ENCODE assay signal across 8 cellular contexts in the genomic region with DNA sequence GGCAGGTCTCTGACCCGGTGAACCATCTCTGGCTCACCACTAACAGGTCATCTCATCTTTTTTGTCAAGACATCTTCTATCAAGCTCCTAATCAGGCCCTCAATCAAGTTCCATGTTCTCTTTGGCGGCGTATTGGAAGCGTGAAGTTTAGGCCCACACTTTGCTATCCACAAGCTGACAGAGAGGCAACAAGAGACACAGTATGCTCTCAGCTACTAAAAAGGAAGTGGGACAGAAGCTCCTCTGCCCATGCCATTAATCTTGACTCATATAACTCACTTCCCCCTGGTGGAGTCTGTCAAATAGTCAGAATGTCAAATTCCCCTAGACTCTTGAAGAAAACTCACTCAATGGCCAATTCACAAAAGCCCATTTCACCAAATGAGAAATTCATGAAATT.
A peak's percentile ranks its signal among the peaks of the same experiment; 100 is the strongest.
DNase-seq lines count a peak whose midpoint lies in the region; ATAC-seq and TF ChIP-seq lines count a peak whose summit lies in the region.
"Had no signal": no experiment of that assay in that cellular context is flagged by ENCODE, and none has a peak within 500 bp of the region (broad histone marks: within the 10 kb centered on the region; RNA-seq: fewer than 3 reads in every experiment).

No MANE protein-coding gene starts in this region.

- no peak overlapping the region for H3K4me3 Mint-ChIP-seq in activated naive CD8-positive, alpha-beta T cell treated with anti-CD3 and anti-CD28 coated beads, Interleukin-2, amount 10 ng/mL, durations not matched to agents 7 days and 5 days

- H3K9ac ChIP-seq in smooth muscle cell (ENCODE audit: low read depth) = no peak overlapping the region

- POLR2A ChIA-PET in activated naive CD8-positive, alpha-beta T cell treated with anti-CD3 and anti-CD28 coated beads, Interleukin-2, amount 10 ng/mL, durations not matched to agents 7 days and 5 days (lab: Charles Lee) = interaction anchor here (1.5 kb wide), 1 partner anchor 78 kb away, joined by 10 read pairs; a partner anchor contains a TSS

- 65% methylated on average over 4 of the region's 4 CpGs for WGBS in smooth muscle cell (ENCODE audit: low lambda C conversion rate)

- peaks cover 6% of the 10 kb centered on the region for H3K27me3 Mint-ChIP-seq in activated naive CD8-positive, alpha-beta T cell treated with anti-CD3 and anti-CD28 coated beads, Interleukin-2, amount 10 ng/mL, durations not matched to agents 7 days and 5 days

- peaks cover 1% of the 10 kb centered on the region for H3K36me3 Mint-ChIP-seq in activated naive CD8-positive, alpha-beta T cell treated with anti-CD3 and anti-CD28 coated beads, Interleukin-2, amount 10 ng/mL, durations not matched to agents 7 days and 5 days

- no peak overlapping the region for H3K4me3 ChIP-seq in smooth muscle cell
- H3K4me3 ChIP-seq in H7 (ENCODE audit: insufficient read depth, low read depth, low read length) = no peak overlapping the region

- peaks cover 24% of the 10 kb centered on the region for H3K4me1 Mint-ChIP-seq in activated naive CD8-positive, alpha-beta T cell treated with anti-CD3 and anti-CD28 coated beads, Interleukin-2, amount 10 ng/mL, durations not matched to agents 7 days and 5 days

- H3F3A ChIP-seq in smooth muscle cell (ENCODE audit: low read depth) = peaks cover 20% of the 10 kb centered on the region

- H2AFZ ChIP-seq in smooth muscle cell (ENCODE audit: low read depth) = no peak overlapping the region

- H3K27me3 ChIP-seq in smooth muscle cell (ENCODE audit: low read depth) (no peaks in the 10 kb centered on the region), H7 (ENCODE audit: control insufficient read depth, insufficient read depth, low read length) (no peaks in the 10 kb centered on the region)

- peak; percentile 78 for DNase-seq in HT1080 (ENCODE audit: low read depth)
- no peak for DNase-seq in activated naive CD8-positive, alpha-beta T cell treated with anti-CD3 and anti-CD28 coated beads, Interleukin-2, amount 10 ng/mL, durations not matched to agents 7 days and 5 days
- no peak for DNase-seq in smooth muscle cell (lab: John Stamatoyannopoulos, UW; ENCODE audit: unreplicated experiment)
- no peak for DNase-seq in caudate nucleus (lab: John Stamatoyannopoulos, UW)
- no peak for DNase-seq in H7

- H3K4me1 ChIP-seq in smooth muscle cell (ENCODE audit: low read depth) = peaks cover 16% of the 10 kb centered on the region

- no peak overlapping the region for H3K27ac Mint-ChIP-seq in activated naive CD8-positive, alpha-beta T cell treated with anti-CD3 and anti-CD28 coated beads, Interleukin-2, amount 10 ng/mL, durations not matched to agents 7 days and 5 days

- no peaks in the 10 kb centered on the region for H3K9me3 Mint-ChIP-seq in activated naive CD8-positive, alpha-beta T cell treated with anti-CD3 and anti-CD28 coated beads, Interleukin-2, amount 10 ng/mL, durations not matched to agents 7 days and 5 days

- H3K4me2 ChIP-seq in smooth muscle cell = no peak overlapping the region

- H4K20me1 ChIP-seq in smooth muscle cell (ENCODE audit: low read depth) = no peaks in the 10 kb centered on the region

- no peaks in the 10 kb centered on the region for H3K79me2 ChIP-seq in smooth muscle cell (ENCODE audit: low read depth)

- peak; percentile 93 for ATAC-seq in GM18517 (IDR thresholded peaks at IDR 0.05; ENCODE audit: unreplicated experiment)
- ATAC-seq in GM21619 (IDR thresholded peaks at IDR 0.05; ENCODE audit: unreplicated experiment) = peak; percentile 93
- ATAC-seq in activated naive CD8-positive, alpha-beta T cell treated with anti-CD3 and anti-CD28 coated beads, Interleukin-2, amount 10 ng/mL, durations not matched to agents 7 days and 5 days (ENCODE audit: low read depth) = peak; percentile 66

- H3K36me3 ChIP-seq in smooth muscle cell (ENCODE audit: low read depth) (no peaks in the 10 kb centered on the region), H7 (replicated peaks; ENCODE audit: control insufficient read depth, insufficient read depth, low read length) (no peaks in the 10 kb centered on the region)

- H3K9me3 ChIP-seq in smooth muscle cell (replicated peaks; ENCODE audit: low read depth) = no peaks in the 10 kb centered on the region

- TF ChIP-seq CTCF in smooth muscle cell (IDR thresholded peaks at IDR 0.05; ENCODE audit: borderline replicate concordance, insufficient read depth, poor library complexity, severe bottlenecking) = no peak

- H3K27ac ChIP-seq in smooth muscle cell (ENCODE audit: low read depth) = peak overlapping the region; percentile 82
- H3K27ac ChIP-seq in caudate nucleus (ENCODE audit: low read depth, low read length) = no peak overlapping the region
- H3K27ac ChIP-seq: VCaP had no signal
